1 cellular context compared by ENCODE assay signal in the genomic region with DNA sequence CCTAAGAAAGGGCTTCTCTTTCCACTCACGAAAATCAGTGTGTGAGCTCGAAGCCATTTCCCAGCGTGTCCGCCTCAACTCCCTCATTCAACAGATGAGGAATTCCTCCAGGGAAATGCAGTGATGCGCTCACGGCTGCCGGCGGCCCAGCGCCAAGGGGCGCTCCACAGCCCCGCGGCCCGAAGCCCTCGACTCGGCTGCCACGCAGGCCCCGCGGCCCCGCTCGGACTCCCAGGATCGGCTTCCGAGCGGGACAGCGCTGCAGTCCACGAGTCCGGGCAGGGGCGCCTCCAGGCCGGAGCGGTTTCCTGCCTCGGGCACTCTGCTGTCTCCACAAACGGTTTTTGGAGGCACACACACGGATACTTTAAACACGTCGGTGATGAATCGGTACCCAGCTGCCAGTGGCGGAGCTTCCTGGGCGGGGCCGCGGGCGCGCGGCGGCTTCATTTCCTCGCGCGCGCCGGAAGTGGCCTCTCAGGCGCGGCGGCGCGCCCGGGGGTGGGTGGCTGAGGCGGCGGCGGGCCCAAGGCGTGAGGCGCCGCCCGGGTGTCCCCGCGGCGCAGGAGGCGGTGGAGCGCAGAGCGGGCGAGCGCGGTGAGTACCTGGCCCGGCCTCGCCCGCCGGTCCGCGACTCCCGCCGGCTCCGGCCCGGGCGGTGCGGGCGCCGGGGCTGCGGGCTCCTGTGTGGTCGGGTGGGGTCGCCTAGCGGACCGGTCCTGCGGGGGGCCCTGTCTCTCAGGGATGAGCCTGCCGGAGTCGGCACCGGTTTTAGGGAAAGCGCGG.
TF ChIP-seq lines count a peak whose summit lies in the region.

A gene with protein sequence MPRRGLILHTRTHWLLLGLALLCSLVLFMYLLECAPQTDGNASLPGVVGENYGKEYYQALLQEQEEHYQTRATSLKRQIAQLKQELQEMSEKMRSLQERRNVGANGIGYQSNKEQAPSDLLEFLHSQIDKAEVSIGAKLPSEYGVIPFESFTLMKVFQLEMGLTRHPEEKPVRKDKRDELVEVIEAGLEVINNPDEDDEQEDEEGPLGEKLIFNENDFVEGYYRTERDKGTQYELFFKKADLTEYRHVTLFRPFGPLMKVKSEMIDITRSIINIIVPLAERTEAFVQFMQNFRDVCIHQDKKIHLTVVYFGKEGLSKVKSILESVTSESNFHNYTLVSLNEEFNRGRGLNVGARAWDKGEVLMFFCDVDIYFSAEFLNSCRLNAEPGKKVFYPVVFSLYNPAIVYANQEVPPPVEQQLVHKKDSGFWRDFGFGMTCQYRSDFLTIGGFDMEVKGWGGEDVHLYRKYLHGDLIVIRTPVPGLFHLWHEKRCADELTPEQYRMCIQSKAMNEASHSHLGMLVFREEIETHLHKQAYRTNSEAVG (plus strand): TSS at position 475 of the 786 bp plus-strand sequence. CDS start 16,705 bp downstream, outside the sequence.

TF ChIP-seq in HepG2, 621 proteins besides CTCF, POLR2A, EP300 and RAD21 (continued from another document and continues in another):
- TF ChIP-seq, protein P1, sequence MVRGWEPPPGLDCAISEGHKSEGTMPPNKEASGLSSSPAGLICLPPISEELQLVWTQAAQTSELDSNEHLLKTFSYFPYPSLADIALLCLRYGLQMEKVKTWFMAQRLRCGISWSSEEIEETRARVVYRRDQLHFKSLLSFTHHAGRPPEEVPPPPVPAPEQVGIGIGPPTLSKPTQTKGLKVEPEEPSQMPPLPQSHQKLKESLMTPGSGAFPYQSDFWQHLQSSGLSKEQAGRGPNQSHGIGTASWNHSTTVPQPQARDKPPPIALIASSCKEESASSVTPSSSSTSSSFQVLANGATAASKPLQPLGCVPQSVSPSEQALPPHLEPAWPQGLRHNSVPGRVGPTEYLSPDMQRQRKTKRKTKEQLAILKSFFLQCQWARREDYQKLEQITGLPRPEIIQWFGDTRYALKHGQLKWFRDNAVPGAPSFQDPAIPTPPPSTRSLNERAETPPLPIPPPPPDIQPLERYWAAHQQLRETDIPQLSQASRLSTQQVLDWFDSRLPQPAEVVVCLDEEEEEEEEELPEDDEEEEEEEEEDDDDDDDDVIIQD (CRISPR knock-in tag; IDR thresholded peaks at IDR 0.05; ENCODE audit: low read depth), result no peak
- TF ChIP-seq JUN (CRISPR knock-in tag; IDR thresholded peaks at IDR 0.05) (no peak), ZNF496 (CRISPR knock-in tag; IDR thresholded peaks at IDR 0.05; ENCODE audit: insufficient replicate concordance) (no peak), ARNT2 (CRISPR knock-in tag; IDR thresholded peaks at IDR 0.05; ENCODE audit: low read depth) (no peak), KDM5B (CRISPR knock-in tag; IDR thresholded peaks at IDR 0.05; ENCODE audit: borderline replicate concordance) (peak; percentile 82; the same call in 1 of the 2 replicates), HIVEP1 (CRISPR knock-in tag; IDR thresholded peaks at IDR 0.05) (no peak), JARID2 (CRISPR knock-in tag; IDR thresholded peaks at IDR 0.05; ENCODE audit: insufficient replicate concordance) (no peak), FOXK2 (IDR thresholded peaks at IDR 0.05) (no peak), ZNF891 (CRISPR knock-in tag; IDR thresholded peaks at IDR 0.05) (0 out of 2 replicates have a peak, but pooled peaks have one; percentile 26), ZNF841 (CRISPR knock-in tag; IDR thresholded peaks at IDR 0.05; ENCODE audit: borderline replicate concordance) (peak; percentile 47; the same call in 1 of the 2 replicates), ZNF567 (CRISPR knock-in tag; IDR thresholded peaks at IDR 0.05; ENCODE audit: borderline replicate concordance) (no peak), KLF15 (CRISPR knock-in tag; IDR thresholded peaks at IDR 0.05; ENCODE audit: borderline replicate concordance) (no peak), ZNF616 (CRISPR knock-in tag; IDR thresholded peaks at IDR 0.05; ENCODE audit: low read depth) (no peak), PITX1 (CRISPR knock-in tag; IDR thresholded peaks at IDR 0.05) (no peak), MZF1 (CRISPR knock-in tag; IDR thresholded peaks at IDR 0.05; ENCODE audit: borderline replicate concordance) (no peak), ZNF761 (CRISPR knock-in tag; conservative IDR thresholded peaks at IDR 0.05) (no peak), ZNF577 (CRISPR knock-in tag; IDR thresholded peaks at IDR 0.05; ENCODE audit: borderline replicate concordance, low read depth) (no peak), ZNF781 (CRISPR knock-in tag; IDR thresholded peaks at IDR 0.05; ENCODE audit: borderline replicate concordance, not compliant biosample characterization) (no peak), YY1 (IDR thresholded peaks at IDR 0.05; ENCODE audit: insufficient read depth, insufficient replicate concordance, low read depth, low read length) (peak; percentile 53), ZNF619 (CRISPR knock-in tag; IDR thresholded peaks at IDR 0.05) (no peak)
- TF ChIP-seq, protein P2, sequence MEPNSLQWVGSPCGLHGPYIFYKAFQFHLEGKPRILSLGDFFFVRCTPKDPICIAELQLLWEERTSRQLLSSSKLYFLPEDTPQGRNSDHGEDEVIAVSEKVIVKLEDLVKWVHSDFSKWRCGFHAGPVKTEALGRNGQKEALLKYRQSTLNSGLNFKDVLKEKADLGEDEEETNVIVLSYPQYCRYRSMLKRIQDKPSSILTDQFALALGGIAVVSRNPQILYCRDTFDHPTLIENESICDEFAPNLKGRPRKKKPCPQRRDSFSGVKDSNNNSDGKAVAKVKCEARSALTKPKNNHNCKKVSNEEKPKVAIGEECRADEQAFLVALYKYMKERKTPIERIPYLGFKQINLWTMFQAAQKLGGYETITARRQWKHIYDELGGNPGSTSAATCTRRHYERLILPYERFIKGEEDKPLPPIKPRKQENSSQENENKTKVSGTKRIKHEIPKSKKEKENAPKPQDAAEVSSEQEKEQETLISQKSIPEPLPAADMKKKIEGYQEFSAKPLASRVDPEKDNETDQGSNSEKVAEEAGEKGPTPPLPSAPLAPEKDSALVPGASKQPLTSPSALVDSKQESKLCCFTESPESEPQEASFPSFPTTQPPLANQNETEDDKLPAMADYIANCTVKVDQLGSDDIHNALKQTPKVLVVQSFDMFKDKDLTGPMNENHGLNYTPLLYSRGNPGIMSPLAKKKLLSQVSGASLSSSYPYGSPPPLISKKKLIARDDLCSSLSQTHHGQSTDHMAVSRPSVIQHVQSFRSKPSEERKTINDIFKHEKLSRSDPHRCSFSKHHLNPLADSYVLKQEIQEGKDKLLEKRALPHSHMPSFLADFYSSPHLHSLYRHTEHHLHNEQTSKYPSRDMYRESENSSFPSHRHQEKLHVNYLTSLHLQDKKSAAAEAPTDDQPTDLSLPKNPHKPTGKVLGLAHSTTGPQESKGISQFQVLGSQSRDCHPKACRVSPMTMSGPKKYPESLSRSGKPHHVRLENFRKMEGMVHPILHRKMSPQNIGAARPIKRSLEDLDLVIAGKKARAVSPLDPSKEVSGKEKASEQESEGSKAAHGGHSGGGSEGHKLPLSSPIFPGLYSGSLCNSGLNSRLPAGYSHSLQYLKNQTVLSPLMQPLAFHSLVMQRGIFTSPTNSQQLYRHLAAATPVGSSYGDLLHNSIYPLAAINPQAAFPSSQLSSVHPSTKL (CRISPR knock-in tag; IDR thresholded peaks at IDR 0.05), result peak; percentile 45; the same call in 1 of the 2 replicates
- TF ChIP-seq, protein P3, sequence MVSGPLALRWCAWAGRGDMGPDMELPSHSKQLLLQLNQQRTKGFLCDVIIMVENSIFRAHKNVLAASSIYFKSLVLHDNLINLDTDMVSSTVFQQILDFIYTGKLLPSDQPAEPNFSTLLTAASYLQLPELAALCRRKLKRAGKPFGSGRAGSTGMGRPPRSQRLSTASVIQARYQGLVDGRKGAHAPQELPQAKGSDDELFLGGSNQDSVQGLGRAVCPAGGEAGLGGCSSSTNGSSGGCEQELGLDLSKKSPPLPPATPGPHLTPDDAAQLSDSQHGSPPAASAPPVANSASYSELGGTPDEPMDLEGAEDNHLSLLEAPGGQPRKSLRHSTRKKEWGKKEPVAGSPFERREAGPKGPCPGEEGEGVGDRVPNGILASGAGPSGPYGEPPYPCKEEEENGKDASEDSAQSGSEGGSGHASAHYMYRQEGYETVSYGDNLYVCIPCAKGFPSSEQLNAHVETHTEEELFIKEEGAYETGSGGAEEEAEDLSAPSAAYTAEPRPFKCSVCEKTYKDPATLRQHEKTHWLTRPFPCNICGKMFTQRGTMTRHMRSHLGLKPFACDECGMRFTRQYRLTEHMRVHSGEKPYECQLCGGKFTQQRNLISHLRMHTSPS (CRISPR knock-in tag; IDR thresholded peaks at IDR 0.05; ENCODE audit: low read depth), result no peak
- TF ChIP-seq, protein P4, sequence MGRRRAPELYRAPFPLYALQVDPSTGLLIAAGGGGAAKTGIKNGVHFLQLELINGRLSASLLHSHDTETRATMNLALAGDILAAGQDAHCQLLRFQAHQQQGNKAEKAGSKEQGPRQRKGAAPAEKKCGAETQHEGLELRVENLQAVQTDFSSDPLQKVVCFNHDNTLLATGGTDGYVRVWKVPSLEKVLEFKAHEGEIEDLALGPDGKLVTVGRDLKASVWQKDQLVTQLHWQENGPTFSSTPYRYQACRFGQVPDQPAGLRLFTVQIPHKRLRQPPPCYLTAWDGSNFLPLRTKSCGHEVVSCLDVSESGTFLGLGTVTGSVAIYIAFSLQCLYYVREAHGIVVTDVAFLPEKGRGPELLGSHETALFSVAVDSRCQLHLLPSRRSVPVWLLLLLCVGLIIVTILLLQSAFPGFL (CRISPR knock-in tag; IDR thresholded peaks at IDR 0.05), result no peak
- TF ChIP-seq, protein P5, sequence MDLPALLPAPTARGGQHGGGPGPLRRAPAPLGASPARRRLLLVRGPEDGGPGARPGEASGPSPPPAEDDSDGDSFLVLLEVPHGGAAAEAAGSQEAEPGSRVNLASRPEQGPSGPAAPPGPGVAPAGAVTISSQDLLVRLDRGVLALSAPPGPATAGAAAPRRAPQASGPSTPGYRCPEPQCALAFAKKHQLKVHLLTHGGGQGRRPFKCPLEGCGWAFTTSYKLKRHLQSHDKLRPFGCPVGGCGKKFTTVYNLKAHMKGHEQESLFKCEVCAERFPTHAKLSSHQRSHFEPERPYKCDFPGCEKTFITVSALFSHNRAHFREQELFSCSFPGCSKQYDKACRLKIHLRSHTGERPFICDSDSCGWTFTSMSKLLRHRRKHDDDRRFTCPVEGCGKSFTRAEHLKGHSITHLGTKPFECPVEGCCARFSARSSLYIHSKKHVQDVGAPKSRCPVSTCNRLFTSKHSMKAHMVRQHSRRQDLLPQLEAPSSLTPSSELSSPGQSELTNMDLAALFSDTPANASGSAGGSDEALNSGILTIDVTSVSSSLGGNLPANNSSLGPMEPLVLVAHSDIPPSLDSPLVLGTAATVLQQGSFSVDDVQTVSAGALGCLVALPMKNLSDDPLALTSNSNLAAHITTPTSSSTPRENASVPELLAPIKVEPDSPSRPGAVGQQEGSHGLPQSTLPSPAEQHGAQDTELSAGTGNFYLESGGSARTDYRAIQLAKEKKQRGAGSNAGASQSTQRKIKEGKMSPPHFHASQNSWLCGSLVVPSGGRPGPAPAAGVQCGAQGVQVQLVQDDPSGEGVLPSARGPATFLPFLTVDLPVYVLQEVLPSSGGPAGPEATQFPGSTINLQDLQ (CRISPR knock-in tag; IDR thresholded peaks at IDR 0.05), result peak; percentile 21
- TF ChIP-seq, protein P6, sequence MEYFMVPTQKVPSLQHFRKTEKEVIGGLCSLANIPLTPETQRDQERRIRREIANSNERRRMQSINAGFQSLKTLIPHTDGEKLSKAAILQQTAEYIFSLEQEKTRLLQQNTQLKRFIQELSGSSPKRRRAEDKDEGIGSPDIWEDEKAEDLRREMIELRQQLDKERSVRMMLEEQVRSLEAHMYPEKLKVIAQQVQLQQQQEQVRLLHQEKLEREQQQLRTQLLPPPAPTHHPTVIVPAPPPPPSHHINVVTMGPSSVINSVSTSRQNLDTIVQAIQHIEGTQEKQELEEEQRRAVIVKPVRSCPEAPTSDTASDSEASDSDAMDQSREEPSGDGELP (IDR thresholded peaks at IDR 0.05; ENCODE audit: borderline replicate concordance, low read depth), result peak; percentile 54; the same call in 1 of the 2 replicates
- TF ChIP-seq, protein P7, sequence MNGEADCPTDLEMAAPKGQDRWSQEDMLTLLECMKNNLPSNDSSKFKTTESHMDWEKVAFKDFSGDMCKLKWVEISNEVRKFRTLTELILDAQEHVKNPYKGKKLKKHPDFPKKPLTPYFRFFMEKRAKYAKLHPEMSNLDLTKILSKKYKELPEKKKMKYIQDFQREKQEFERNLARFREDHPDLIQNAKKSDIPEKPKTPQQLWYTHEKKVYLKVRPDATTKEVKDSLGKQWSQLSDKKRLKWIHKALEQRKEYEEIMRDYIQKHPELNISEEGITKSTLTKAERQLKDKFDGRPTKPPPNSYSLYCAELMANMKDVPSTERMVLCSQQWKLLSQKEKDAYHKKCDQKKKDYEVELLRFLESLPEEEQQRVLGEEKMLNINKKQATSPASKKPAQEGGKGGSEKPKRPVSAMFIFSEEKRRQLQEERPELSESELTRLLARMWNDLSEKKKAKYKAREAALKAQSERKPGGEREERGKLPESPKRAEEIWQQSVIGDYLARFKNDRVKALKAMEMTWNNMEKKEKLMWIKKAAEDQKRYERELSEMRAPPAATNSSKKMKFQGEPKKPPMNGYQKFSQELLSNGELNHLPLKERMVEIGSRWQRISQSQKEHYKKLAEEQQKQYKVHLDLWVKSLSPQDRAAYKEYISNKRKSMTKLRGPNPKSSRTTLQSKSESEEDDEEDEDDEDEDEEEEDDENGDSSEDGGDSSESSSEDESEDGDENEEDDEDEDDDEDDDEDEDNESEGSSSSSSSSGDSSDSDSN (CRISPR knock-in tag; IDR thresholded peaks at IDR 0.05), result peak; percentile 65; the same call in 1 of the 2 replicates
- TF ChIP-seq, protein P8, sequence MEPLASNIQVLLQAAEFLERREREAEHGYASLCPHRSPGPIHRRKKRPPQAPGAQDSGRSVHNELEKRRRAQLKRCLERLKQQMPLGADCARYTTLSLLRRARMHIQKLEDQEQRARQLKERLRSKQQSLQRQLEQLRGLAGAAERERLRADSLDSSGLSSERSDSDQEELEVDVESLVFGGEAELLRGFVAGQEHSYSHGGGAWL (CRISPR knock-in tag; IDR thresholded peaks at IDR 0.05), result peak; percentile 17; the same call in 1 of the 2 replicates
- TF ChIP-seq, protein P9, sequence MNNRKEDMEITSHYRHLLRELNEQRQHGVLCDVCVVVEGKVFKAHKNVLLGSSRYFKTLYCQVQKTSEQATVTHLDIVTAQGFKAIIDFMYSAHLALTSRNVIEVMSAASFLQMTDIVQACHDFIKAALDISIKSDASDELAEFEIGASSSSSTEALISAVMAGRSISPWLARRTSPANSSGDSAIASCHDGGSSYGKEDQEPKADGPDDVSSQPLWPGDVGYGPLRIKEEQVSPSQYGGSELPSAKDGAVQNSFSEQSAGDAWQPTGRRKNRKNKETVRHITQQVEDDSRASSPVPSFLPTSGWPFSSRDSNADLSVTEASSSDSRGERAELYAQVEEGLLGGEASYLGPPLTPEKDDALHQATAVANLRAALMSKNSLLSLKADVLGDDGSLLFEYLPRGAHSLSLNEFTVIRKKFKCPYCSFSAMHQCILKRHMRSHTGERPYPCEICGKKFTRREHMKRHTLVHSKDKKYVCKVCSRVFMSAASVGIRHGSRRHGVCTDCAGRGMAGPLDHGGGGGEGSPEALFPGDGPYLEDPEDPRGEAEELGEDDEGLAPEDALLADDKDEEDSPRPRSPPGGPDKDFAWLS (CRISPR knock-in tag; IDR thresholded peaks at IDR 0.05; ENCODE audit: borderline replicate concordance), result no peak
- TF ChIP-seq, protein P10, sequence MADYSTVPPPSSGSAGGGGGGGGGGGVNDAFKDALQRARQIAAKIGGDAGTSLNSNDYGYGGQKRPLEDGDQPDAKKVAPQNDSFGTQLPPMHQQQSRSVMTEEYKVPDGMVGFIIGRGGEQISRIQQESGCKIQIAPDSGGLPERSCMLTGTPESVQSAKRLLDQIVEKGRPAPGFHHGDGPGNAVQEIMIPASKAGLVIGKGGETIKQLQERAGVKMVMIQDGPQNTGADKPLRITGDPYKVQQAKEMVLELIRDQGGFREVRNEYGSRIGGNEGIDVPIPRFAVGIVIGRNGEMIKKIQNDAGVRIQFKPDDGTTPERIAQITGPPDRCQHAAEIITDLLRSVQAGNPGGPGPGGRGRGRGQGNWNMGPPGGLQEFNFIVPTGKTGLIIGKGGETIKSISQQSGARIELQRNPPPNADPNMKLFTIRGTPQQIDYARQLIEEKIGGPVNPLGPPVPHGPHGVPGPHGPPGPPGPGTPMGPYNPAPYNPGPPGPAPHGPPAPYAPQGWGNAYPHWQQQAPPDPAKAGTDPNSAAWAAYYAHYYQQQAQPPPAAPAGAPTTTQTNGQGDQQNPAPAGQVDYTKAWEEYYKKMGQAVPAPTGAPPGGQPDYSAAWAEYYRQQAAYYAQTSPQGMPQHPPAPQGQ (CRISPR knock-in tag; IDR thresholded peaks at IDR 0.05; ENCODE audit: borderline replicate concordance), result no peak
